In the genomic region with DNA sequence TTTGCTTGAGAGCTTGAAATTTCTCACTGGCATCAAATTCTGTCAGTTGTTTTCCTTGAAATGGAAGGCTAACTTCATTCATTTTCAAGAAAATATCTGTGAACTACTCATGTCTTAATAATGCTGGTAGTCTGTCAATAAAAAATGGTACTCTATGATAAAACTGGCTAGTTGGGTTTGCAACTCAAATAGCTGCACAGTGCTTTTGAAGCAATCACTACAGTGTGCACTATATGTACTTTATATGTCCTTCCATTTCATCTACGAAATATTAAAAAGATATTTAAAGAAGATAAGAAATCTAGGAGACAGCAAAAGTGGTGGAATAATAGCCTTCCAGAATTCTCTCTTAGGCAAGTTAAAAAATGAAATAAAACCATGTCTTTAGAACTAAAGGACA, we compare ENCODE assay signal across 22 cellular contexts.
"Had no signal": no experiment of that assay in that cellular context is flagged by ENCODE, and none has a peak within 500 bp of the region (broad histone marks: within the 10 kb centered on the region; RNA-seq: fewer than 3 reads in every experiment).

No MANE protein-coding gene starts in this region.

- H3K4me1 ChIP-seq: esophagus squamous epithelium, gastrocnemius medialis, heart right ventricle, left lung, lower lobe of right lung had no signal

- H3K27me3 ChIP-seq: esophagus squamous epithelium, gastrocnemius medialis, heart right ventricle, left lung had no signal

- H3K9me3 ChIP-seq: esophagus squamous epithelium, gastrocnemius medialis, heart right ventricle, left lung, lower lobe of right lung, mucosa of descending colon had no signal

- DNase-seq: effector CD8-positive, alpha-beta T cell; effector memory CD8-positive, alpha-beta T cell; endodermal cell; erythroblast; esophagus squamous epithelium; foreskin fibroblast; foreskin melanocyte; gastrocnemius medialis; glutamatergic neuron; head of caudate nucleus; heart right ventricle; hippocampal formation; left cardiac atrium; left lung; left ventricle myocardium superior; lower lobe of right lung; mesenchymal stem cell; mucosa of descending colon; naive B cell had no signal

- ATAC-seq: effector memory CD8-positive, alpha-beta T cell; esophagus mucosa; gastrocnemius medialis; heart right ventricle; left cardiac atrium; left lung; left ventricle myocardium superior; lower lobe of right lung; mucosa of descending colon had no signal

- H3K27ac ChIP-seq: coronary artery, epithelial cell of prostate, esophagus squamous epithelium, gastrocnemius medialis, heart right ventricle, left lung, lower lobe of right lung had no signal

- H3K36me3 ChIP-seq: esophagus squamous epithelium, gastrocnemius medialis, heart right ventricle, left lung, lower lobe of right lung had no signal

- H3K4me3 ChIP-seq: coronary artery, esophagus squamous epithelium, gastrocnemius medialis, heart right ventricle, left lung, lower lobe of right lung, mucosa of descending colon had no signal
